Comparison of ENCODE assay signal across 16 cellular contexts in the genomic region with DNA sequence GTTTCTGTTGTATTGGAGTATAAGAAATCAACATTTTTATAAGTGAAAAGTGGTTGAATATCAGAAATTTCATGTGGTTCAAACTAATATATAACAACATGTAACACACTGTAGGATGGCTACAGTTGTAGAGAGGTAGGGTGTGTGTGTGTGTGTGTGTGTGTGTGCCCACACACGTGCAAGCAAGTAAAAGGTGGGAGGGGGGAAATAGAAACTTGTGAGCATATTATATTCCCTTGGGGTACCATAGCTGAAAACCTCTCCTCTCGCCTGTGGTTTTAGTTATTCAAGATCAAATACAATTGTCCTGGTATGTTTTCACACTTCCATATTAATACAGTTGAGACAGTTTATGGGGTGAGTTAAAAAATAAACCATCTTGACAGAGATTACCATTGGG.
"Had no signal": no experiment of that assay in that cellular context is flagged by ENCODE, and none has a peak within 500 bp of the region (broad histone marks: within the 10 kb centered on the region; RNA-seq: fewer than 3 reads in every experiment).

No MANE protein-coding gene starts in this region.

- DNase-seq: activated CD4-positive, alpha-beta T cell treated with anti-CD3 and anti-CD28 coated beads for 48 hours; activated CD8-positive, alpha-beta memory T cell treated with anti-CD3 and anti-CD28 coated beads, Interleukin-2, amount 50 U/mL, for 48 hours; activated CD8-positive, alpha-beta T cell treated with anti-CD3 and anti-CD28 coated beads, Interleukin-2, amount 10 ng/mL, durations not matched to agents 7 days and 5 days; activated naive CD8-positive, alpha-beta T cell treated with anti-CD3 and anti-CD28 coated beads, Interleukin-2, amount 10 ng/mL, durations not matched to agents 7 days and 5 days; aorta; colonic mucosa; effector CD8-positive, alpha-beta T cell; spleen; stimulated activated CD4-positive, alpha-beta T cell treated with anti-CD3 and anti-CD28 coated beads, Interleukin-2, amount 100 ng/mL, for 24 hours; upper lobe of left lung had no signal

- H3K36me3 ChIP-seq: colonic mucosa had no signal

- H3K27ac ChIP-seq: colonic mucosa, spleen, upper lobe of left lung, WERI-Rb-1 had no signal

- FAIRE-seq: bronchial epithelial cell had no signal

- H3K4me3 ChIP-seq: colonic mucosa, lung had no signal

- H3K27ac Mint-ChIP-seq: activated CD8-positive, alpha-beta T cell treated with anti-CD3 and anti-CD28 coated beads, Interleukin-2, amount 10 ng/mL, durations not matched to agents 7 days and 5 days; activated naive CD8-positive, alpha-beta T cell treated with anti-CD3 and anti-CD28 coated beads, Interleukin-2, amount 10 ng/mL, durations not matched to agents 7 days and 5 days; progenitor cell of endocrine pancreas; T-cell had no signal

- H3K9me3 Mint-ChIP-seq: activated naive CD8-positive, alpha-beta T cell treated with anti-CD3 and anti-CD28 coated beads, Interleukin-2, amount 10 ng/mL, durations not matched to agents 7 days and 5 days; naive B cell; T-cell had no signal

- H3K9me3 ChIP-seq: colonic mucosa, spleen, upper lobe of left lung had no signal

- H3K4me3 Mint-ChIP-seq: activated CD8-positive, alpha-beta T cell treated with anti-CD3 and anti-CD28 coated beads, Interleukin-2, amount 10 ng/mL, durations not matched to agents 7 days and 5 days had no signal

- H3K36me3 Mint-ChIP-seq: naive B cell had no signal

- H3K27me3 Mint-ChIP-seq: naive B cell, progenitor cell of endocrine pancreas, T-cell had no signal

- H3K27me3 ChIP-seq: colonic mucosa, spleen, upper lobe of left lung had no signal
